In genomic region chr5:143101134-143101533, GRCh38 we compare ENCODE assay signal across 8 cellular contexts.
DNase-seq lines count a peak whose midpoint lies in the region; ATAC-seq and TF ChIP-seq lines count a peak whose summit lies in the region.

No MANE protein-coding gene starts in this region.

- H3K27me3 Mint-ChIP-seq in activated T-cell treated with anti-CD3 and anti-CD28 coated beads, Interleukin-2, amount 50 U/mL, for 24 hours = no peaks in the 10 kb centered on the region
- no peaks in the 10 kb centered on the region for H3K27me3 Mint-ChIP-seq in glutamatergic neuron (ENCODE audit: unreplicated experiment)

- no peak for DNase-seq in activated T-cell treated with anti-CD3 and anti-CD28 coated beads, Interleukin-2, amount 50 U/mL, for 24 hours
- DNase-seq in activated T-cell treated with anti-CD3 and anti-CD28 coated beads for 4 hours = no peak
- DNase-seq in stimulated activated effector memory CD8-positive, alpha-beta T cell treated with anti-CD3 and anti-CD28 coated beads, Interleukin-12 subunit alpha, Interleukin-12 subunit beta, amount 100 ng/mL, for 72 hours (ENCODE audit: low spot score in 2 of 2) = no peak
- DNase-seq in glutamatergic neuron = no peak
- no peak for DNase-seq in globus pallidus (ENCODE audit: low spot score)
- DNase-seq in C1 segment of cervical spinal cord (lab: John Stamatoyannopoulos, UW) = no peak

- TF ChIP-seq CTCF in glutamatergic neuron (IDR thresholded peaks at IDR 0.05; ENCODE audit: partially characterized antibody, unreplicated experiment) = no peak

- H3K4me3 Mint-ChIP-seq in activated T-cell treated with anti-CD3 and anti-CD28 coated beads, Interleukin-2, amount 50 U/mL, for 24 hours = peak overlapping the region; percentile 35
- H3K4me3 Mint-ChIP-seq in stimulated activated effector memory CD8-positive, alpha-beta T cell treated with anti-CD3 and anti-CD28 coated beads, Interleukin-12 subunit alpha, Interleukin-12 subunit beta, amount 100 ng/mL, for 72 hours = peak overlapping the region; percentile 37
- no peak overlapping the region for H3K4me3 Mint-ChIP-seq in glutamatergic neuron (ENCODE audit: unreplicated experiment)

- ATAC-seq in GM21576 (IDR thresholded peaks at IDR 0.05; ENCODE audit: unreplicated experiment) (peak; percentile 90), HG03457 (IDR thresholded peaks at IDR 0.05; ENCODE audit: unreplicated experiment) (peak; percentile 84)
- ATAC-seq in stimulated activated effector memory CD8-positive, alpha-beta T cell treated with anti-CD3 and anti-CD28 coated beads, Interleukin-12 subunit alpha, Interleukin-12 subunit beta, amount 100 ng/mL, for 72 hours = peak; percentile 82

- peak overlapping the region; percentile 93 for H3K27ac Mint-ChIP-seq in activated T-cell treated with anti-CD3 and anti-CD28 coated beads, Interleukin-2, amount 50 U/mL, for 24 hours
- H3K27ac Mint-ChIP-seq in stimulated activated effector memory CD8-positive, alpha-beta T cell treated with anti-CD3 and anti-CD28 coated beads, Interleukin-12 subunit alpha, Interleukin-12 subunit beta, amount 100 ng/mL, for 72 hours = peak overlapping the region; percentile 84
- H3K27ac Mint-ChIP-seq in glutamatergic neuron (ENCODE audit: unreplicated experiment) = no peak overlapping the region

- peaks cover 22% of the 10 kb centered on the region for H3K36me3 Mint-ChIP-seq in activated T-cell treated with anti-CD3 and anti-CD28 coated beads, Interleukin-2, amount 50 U/mL, for 24 hours (ENCODE audit: low read depth)
- peaks cover 15% of the 10 kb centered on the region for H3K36me3 Mint-ChIP-seq in stimulated activated effector memory CD8-positive, alpha-beta T cell treated with anti-CD3 and anti-CD28 coated beads, Interleukin-12 subunit alpha, Interleukin-12 subunit beta, amount 100 ng/mL, for 72 hours
- H3K36me3 Mint-ChIP-seq in glutamatergic neuron (ENCODE audit: unreplicated experiment) = no peaks in the 10 kb centered on the region

- H3K4me1 Mint-ChIP-seq in activated T-cell treated with anti-CD3 and anti-CD28 coated beads, Interleukin-2, amount 50 U/mL, for 24 hours (ENCODE audit: low read depth) = peaks cover 41% of the 10 kb centered on the region
- H3K4me1 Mint-ChIP-seq in stimulated activated effector memory CD8-positive, alpha-beta T cell treated with anti-CD3 and anti-CD28 coated beads, Interleukin-12 subunit alpha, Interleukin-12 subunit beta, amount 100 ng/mL, for 72 hours = peaks cover 49% of the 10 kb centered on the region
- H3K4me1 Mint-ChIP-seq in glutamatergic neuron (ENCODE audit: low read depth, unreplicated experiment) = peaks cover 8% of the 10 kb centered on the region

- no peaks in the 10 kb centered on the region for H3K9me3 Mint-ChIP-seq in activated T-cell treated with anti-CD3 and anti-CD28 coated beads, Interleukin-2, amount 50 U/mL, for 24 hours
- no peaks in the 10 kb centered on the region for H3K9me3 Mint-ChIP-seq in stimulated activated effector memory CD8-positive, alpha-beta T cell treated with anti-CD3 and anti-CD28 coated beads, Interleukin-12 subunit alpha, Interleukin-12 subunit beta, amount 100 ng/mL, for 72 hours
- peaks cover 2% of the 10 kb centered on the region for H3K9me3 Mint-ChIP-seq in glutamatergic neuron (ENCODE audit: unreplicated experiment)
